8 cellular contexts compared by ENCODE assay signal in the genomic region with DNA sequence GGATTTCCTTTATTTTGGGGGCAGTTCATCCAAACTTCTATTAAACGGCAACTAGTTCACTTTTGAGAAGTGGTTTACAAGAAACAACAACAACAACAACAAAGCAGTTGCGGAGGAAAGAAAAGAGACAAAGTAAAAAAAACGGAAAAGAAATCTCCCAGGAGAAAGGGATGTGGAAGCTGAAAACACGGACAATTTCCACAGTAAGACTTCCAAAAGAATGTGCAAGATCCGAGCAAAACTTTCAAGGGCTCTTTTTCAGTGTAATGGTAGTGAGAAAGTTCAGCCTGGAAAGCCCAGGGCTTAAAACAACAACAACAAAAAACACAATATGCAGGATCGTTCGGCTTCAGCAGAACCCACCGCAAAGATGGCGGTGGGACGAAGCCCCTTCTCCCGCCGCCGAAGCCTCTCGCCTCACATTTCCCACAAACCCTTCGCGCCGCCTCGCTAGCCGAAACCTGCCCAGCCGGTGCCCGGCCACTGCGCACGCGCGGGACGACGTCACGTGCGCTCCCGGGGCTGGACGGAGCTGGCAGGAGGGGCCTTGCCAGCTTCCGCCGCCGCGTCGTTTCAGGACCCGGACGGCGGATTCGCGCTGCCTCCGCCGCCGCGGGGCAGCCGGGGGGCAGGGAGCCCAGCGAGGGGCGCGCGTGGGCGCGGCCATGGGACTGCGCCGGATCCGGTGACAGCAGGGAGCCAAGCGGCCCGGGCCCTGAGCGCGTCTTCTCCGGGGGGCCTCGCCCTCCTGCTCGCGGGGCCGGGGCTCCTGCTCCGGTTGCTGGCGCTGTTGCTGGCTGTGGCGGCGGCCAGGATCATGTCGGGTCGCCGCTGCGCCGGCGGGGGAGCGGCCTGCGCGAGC. TPM values are rescaled to one million over a fixed set of nuclear protein-coding genes. Genes with fewer than 3 reads are reported as not detected.
DNase-seq lines count a peak whose midpoint lies in the region; ATAC-seq and TF ChIP-seq lines count a peak whose summit lies in the region.

A gene (plus strand): TSS at position 553 of the 862 bp plus-strand sequence. CDS start 265 bp downstream, at position 818.

- no peaks in the 10 kb centered on the region for H3K36me3 ChIP-seq in prostate gland

- no peaks in the 10 kb centered on the region for H3K27me3 ChIP-seq in prostate gland (replicated peaks; ENCODE audit: insufficient read depth)

- peak; percentile 82 for DNase-seq in NCI-H1694 treated with DMSO at 0.1 percent for 48 hours (lab: John Stamatoyannopoulos, UW)
- peak; percentile 84 to 96 (median 91) for DNase-seq in T-helper 2 cell
- DNase-seq in left ventricle myocardium superior, result peak; percentile 98
- peak; percentile 90 for DNase-seq in prostate gland (ENCODE audit: low spot score)
- DNase-seq in ureter (ENCODE audit: low spot score), result peak; percentile 96

- intact Hi-C loops in left ventricle myocardium superior (cut with micrococcal nuclease) (no loop called here), prostate gland (cut with DNase I) (loop anchor here (10.0 kb wide), 2 partner anchors 127 to 163 kb away; a partner anchor contains a TSS)

- TF ChIP-seq CTCF in prostate gland (IDR thresholded peaks at IDR 0.05), result peak in 2 of 4 experiments; percentile 13 to 23

- under 1% methylated on average over 30 of the region's 77 CpGs for WGBS in prostate gland

- ATAC-seq in GM18499 (IDR thresholded peaks at IDR 0.05; ENCODE audit: insufficient read depth, unreplicated experiment) (peak; percentile 43), HG02885 (IDR thresholded peaks at IDR 0.05; ENCODE audit: poor library complexity, unreplicated experiment) (peak; percentile 75), left ventricle myocardium superior (peak; percentile 96)

- peak within 1 kb of the TSS; percentile 87 to 99 for H3K4me3 ChIP-seq in prostate gland

- no peaks in the 10 kb centered on the region for H3K9me3 ChIP-seq in prostate gland

- no peaks in the 10 kb centered on the region for H3K4me1 ChIP-seq in prostate gland (replicated peaks)

- TF ChIP-seq POLR2A in prostate gland (IDR thresholded peaks at IDR 0.05), result peak; percentile 95

- H3K27ac ChIP-seq in angular gyrus (ENCODE audit: low read depth, low read length), result peak within 1 kb of the TSS; percentile 90
- peak within 1 kb of the TSS; percentile 90 to 98 for H3K27ac ChIP-seq in prostate gland

RNA-seq across cellular contexts. Expression of the gene that starts here (rescaled TPM):
- total RNA-seq in left ventricle myocardium superior (15.3 TPM), prostate gland (10 to 100 TPM; 38.5 to 43.2 TPM), ureter (41.0 TPM)

Comparison
In these comparisons a context has a peak if more than half of its experiments do, and no peak if none do; other contexts are left out.
1. Peak in every context shown above with its lines: DNase-seq, ATAC-seq, H3K4me3 ChIP-seq and H3K27ac ChIP-seq.
2. ATAC-seq: peak in every context shown above with its lines; median percentile 96 in left ventricle myocardium superior; 75 in HG02885; 43 in GM18499.